8 cellular contexts compared by ENCODE assay signal in the genomic region with DNA sequence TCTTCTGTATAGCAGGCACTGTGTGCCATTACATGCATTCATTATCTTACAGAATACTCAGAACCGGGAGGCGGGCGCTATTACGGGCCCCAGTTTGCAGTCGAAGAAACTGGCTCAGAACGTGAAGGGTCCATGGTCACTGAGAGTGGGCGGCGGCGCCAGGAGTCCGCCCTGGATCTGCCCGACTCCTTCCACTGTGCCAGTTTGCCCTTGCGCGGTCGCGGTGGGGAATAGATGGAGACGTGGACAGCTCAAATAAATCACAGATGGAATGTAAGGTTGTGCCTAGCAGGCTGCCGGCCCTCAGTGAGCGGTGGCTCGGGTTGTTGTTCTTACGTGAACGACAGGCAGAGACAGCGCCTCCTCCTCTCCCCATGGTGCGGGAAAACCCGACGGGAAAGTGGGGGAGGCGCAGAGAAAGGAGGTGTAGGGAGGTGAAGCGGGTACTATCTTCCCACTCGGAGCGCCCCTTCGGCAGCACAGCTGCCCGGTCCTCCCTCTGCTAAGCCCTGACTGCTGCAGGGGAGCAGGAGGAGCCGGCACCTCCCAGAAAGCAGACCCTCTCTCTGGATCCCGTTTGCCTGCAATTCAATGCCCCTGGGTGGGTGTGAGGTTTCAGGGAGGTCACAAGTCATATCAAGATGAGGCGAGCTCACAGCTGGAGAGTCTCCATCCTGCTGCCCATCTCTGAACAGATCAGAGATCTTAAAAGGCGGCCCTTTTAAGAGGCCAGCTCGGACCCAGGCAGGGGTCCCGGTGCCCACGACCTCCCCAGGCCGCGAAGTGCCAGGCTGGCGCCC. TPM values are rescaled to one million over a fixed set of nuclear protein-coding genes. Genes with fewer than 3 reads are reported as not detected.
DNase-seq lines count a peak whose midpoint lies in the region; ATAC-seq and TF ChIP-seq lines count a peak whose summit lies in the region.

No MANE protein-coding gene starts in this region.

- H3K27ac ChIP-seq in caudate nucleus (ENCODE audit: low read depth, low read length): peak overlapping the region; percentile 88
- no peak overlapping the region for H3K27ac ChIP-seq in liver (ENCODE audit: low read depth in 1 of 2, low read length in 2 of 2)

- ATAC-seq in activated CD4-positive, CD25-positive, alpha-beta regulatory T cell treated with anti-CD3 and anti-CD28 coated beads, Interleukin-2, amount 50 U/mL, for 24 hours: peak; percentile 3

- peak overlapping the region in 2 of 3 donors; percentile 34 to 49 for H3K4me3 ChIP-seq in liver (ENCODE audit: low read depth in 1 of 3, low read length in 3 of 3)

- peaks cover 0 to 6% (median 3%) of the 10 kb centered on the region in 4 donors for H3K27me3 ChIP-seq in liver (ENCODE audit: control insufficient read depth in 4 of 4, insufficient read depth in 4 of 4, low read length in 3 of 4)

- no peak for TF ChIP-seq RAD21 in liver (IDR thresholded peaks at IDR 0.05)

- no peak for DNase-seq in activated CD4-positive, CD25-positive, alpha-beta regulatory T cell (lab: John Stamatoyannopoulos, UW)
- peak; percentile 42 for DNase-seq in SK-N-DZ (ENCODE audit: low spot score)
- DNase-seq in caudate nucleus (lab: John Stamatoyannopoulos, UW): peak in 36 of 61 donors; percentile 16 to 73 (median 52)
- peak; percentile 17 for DNase-seq in stimulated activated naive CD4-positive, alpha-beta T cell treated with Interleukin-2 at 50 U/mL for 16 hours (lab: John Stamatoyannopoulos, UW)
- no peak for DNase-seq in T1000 (lab: John Stamatoyannopoulos, UW)
- no peak for DNase-seq in cerebellum (ENCODE audit: low spot score)

- TF ChIP-seq CTCF in liver (IDR thresholded peaks at IDR 0.05; ENCODE audit: low read depth, low read length, missing input control): no peak

- H3K9me3 ChIP-seq in liver (ENCODE audit: control insufficient read depth in 4 of 4, low read length in 3 of 4): no peaks in the 10 kb centered on the region

- H3K36me3 ChIP-seq in liver (ENCODE audit: control insufficient read depth in 4 of 4, insufficient read depth in 3 of 4, low read depth in 1 of 4, low read length in 3 of 4): no peaks in the 10 kb centered on the region

- H3K4me1 ChIP-seq in liver (ENCODE audit: control insufficient read depth in 4 of 4, insufficient read depth in 4 of 4, low read length in 3 of 4): peaks cover 10 to 21% (median 15%) of the 10 kb centered on the region in 4 donors

- WGBS in liver: 4% methylated on average over 41 of the region's 41 CpGs

- no peak overlapping the region for H3K9ac ChIP-seq in liver (ENCODE audit: low read depth in 1 of 2, low read length in 2 of 2)

TF ChIP-seq in liver, 16 proteins besides CTCF, POLR2A, EP300 and RAD21:
- TF ChIP-seq, protein P1, sequence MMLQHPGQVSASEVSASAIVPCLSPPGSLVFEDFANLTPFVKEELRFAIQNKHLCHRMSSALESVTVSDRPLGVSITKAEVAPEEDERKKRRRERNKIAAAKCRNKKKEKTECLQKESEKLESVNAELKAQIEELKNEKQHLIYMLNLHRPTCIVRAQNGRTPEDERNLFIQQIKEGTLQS (IDR thresholded peaks at IDR 0.05): no peak
- TF ChIP-seq, protein P2, sequence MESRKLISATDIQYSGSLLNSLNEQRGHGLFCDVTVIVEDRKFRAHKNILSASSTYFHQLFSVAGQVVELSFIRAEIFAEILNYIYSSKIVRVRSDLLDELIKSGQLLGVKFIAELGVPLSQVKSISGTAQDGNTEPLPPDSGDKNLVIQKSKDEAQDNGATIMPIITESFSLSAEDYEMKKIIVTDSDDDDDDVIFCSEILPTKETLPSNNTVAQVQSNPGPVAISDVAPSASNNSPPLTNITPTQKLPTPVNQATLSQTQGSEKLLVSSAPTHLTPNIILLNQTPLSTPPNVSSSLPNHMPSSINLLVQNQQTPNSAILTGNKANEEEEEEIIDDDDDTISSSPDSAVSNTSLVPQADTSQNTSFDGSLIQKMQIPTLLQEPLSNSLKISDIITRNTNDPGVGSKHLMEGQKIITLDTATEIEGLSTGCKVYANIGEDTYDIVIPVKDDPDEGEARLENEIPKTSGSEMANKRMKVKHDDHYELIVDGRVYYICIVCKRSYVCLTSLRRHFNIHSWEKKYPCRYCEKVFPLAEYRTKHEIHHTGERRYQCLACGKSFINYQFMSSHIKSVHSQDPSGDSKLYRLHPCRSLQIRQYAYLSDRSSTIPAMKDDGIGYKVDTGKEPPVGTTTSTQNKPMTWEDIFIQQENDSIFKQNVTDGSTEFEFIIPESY (IDR thresholded peaks at IDR 0.05): no peak
- TF ChIP-seq YY1 (IDR thresholded peaks at IDR 0.05) (no peak), EGR1 (IDR thresholded peaks at IDR 0.05; ENCODE audit: low read depth in 2 of 2) (no peak), HNF4A (conservative IDR thresholded peaks at IDR 0.05) (no peak), JUND (IDR thresholded peaks at IDR 0.05) (no peak), FOXA1 (IDR thresholded peaks at IDR 0.05) (no peak)
- TF ChIP-seq, protein P3, sequence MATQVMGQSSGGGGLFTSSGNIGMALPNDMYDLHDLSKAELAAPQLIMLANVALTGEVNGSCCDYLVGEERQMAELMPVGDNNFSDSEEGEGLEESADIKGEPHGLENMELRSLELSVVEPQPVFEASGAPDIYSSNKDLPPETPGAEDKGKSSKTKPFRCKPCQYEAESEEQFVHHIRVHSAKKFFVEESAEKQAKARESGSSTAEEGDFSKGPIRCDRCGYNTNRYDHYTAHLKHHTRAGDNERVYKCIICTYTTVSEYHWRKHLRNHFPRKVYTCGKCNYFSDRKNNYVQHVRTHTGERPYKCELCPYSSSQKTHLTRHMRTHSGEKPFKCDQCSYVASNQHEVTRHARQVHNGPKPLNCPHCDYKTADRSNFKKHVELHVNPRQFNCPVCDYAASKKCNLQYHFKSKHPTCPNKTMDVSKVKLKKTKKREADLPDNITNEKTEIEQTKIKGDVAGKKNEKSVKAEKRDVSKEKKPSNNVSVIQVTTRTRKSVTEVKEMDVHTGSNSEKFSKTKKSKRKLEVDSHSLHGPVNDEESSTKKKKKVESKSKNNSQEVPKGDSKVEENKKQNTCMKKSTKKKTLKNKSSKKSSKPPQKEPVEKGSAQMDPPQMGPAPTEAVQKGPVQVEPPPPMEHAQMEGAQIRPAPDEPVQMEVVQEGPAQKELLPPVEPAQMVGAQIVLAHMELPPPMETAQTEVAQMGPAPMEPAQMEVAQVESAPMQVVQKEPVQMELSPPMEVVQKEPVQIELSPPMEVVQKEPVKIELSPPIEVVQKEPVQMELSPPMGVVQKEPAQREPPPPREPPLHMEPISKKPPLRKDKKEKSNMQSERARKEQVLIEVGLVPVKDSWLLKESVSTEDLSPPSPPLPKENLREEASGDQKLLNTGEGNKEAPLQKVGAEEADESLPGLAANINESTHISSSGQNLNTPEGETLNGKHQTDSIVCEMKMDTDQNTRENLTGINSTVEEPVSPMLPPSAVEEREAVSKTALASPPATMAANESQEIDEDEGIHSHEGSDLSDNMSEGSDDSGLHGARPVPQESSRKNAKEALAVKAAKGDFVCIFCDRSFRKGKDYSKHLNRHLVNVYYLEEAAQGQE (IDR thresholded peaks at IDR 0.05): no peak

RNA-seq across cellular contexts. Expression of gene COL9A2, which starts 1.1 kb away (rescaled TPM):
- polyA plus RNA-seq in SK-N-DZ (2014; cell fraction: cytosol; rRNA removed): 7.9 and 12.1 TPM in 2 replicates
- polyA plus RNA-seq in SK-N-DZ (2014; cell fraction: nucleus; rRNA removed): 125 and 126 TPM in 2 replicates
- under 1 TPM; 0.19 to 0.75 TPM for total RNA-seq in liver
- under 1 TPM; 0.22 to 0.46 TPM for polyA plus RNA-seq in liver
- total RNA-seq in cerebellum: 8.3 TPM

RNA-seq across cellular contexts. Expression of gene SMAP2, which starts 57.5 kb away (rescaled TPM):
- polyA plus RNA-seq in SK-N-DZ (2014; cell fraction: cytosol; rRNA removed): 16.5 and 17.8 TPM in 2 replicates
- polyA plus RNA-seq in SK-N-DZ (2014; cell fraction: nucleus; rRNA removed): 14.5 and 17.0 TPM in 2 replicates
- total RNA-seq in liver: 10 to 100 TPM; 20.0 to 36.8 TPM
- polyA plus RNA-seq in liver: 10 to 100 TPM; 25.5 to 34.1 TPM
- 24.8 TPM for total RNA-seq in cerebellum

RNA-seq across cellular contexts. Expression of gene ZMPSTE24, which starts 58.0 kb away (rescaled TPM):
- 30.1 and 35.3 TPM in 2 replicates for polyA plus RNA-seq in SK-N-DZ (2014; cell fraction: cytosol; rRNA removed)
- 16.2 and 18.2 TPM in 2 replicates for polyA plus RNA-seq in SK-N-DZ (2014; cell fraction: nucleus; rRNA removed)
- 10 to 100 TPM; 24.4 to 40.1 TPM for total RNA-seq in liver
- 10 to 100 TPM; 17.3 to 20.8 TPM for polyA plus RNA-seq in liver
- 35.9 TPM for total RNA-seq in cerebellum

Comparison
In these comparisons a context has a peak if more than half of its experiments do, and no peak if none do; other contexts are left out.
1. DNase-seq: peak in SK-N-DZ (single experiment), caudate nucleus (36 of 61) and stimulated activated naive CD4-positive, alpha-beta T cell treated with Interleukin-2 at 50 U/mL for 16 hours (single experiment); none in activated CD4-positive, CD25-positive, alpha-beta regulatory T cell (0 of 4), T1000 (single experiment) and cerebellum (single experiment).